In the genomic region with DNA sequence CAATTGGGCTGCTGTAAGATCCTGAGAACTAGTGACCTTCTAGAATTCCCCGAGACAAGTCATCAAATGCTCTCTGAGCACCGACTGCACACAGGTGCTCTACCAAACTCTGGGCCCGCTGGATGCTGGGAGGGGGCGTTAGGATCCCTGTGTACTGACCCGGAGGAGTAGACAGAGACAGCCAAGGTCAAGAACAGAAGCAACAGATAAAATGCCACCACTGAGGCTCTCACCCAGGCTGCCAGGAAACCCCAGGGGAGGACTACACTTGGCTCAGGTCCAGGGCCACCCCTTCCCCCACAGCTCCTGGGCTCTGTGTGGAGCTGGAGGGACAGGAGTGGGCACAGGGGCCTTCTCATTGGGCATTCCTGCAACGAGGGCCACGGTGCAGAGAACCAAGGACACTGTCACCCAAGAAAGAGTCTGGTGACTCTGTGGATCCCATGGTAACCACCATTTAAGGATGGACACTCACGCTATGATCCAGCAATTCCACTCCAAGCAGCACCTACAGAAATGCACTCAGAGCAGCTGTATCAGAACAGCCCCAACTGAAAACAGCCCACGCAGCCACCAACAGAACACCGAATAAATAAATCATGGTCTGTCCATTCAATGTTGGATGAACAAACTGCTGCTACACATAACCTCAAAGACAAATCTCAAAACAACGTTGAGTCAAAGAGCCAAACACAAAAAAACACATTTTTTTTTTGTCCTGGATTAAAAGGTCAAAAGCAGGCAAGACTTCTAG, we compare ENCODE assay signal across 10 cellular contexts. TPM values are rescaled to one million over a fixed set of nuclear protein-coding genes. Genes with fewer than 3 reads are reported as not detected.
DNase-seq lines count a peak whose midpoint lies in the region; ATAC-seq and TF ChIP-seq lines count a peak whose summit lies in the region.
"Had no signal": no experiment of that assay in that cellular context is flagged by ENCODE, and none has a peak within 500 bp of the region (broad histone marks: within the 10 kb centered on the region; RNA-seq: fewer than 3 reads in every experiment).

No MANE protein-coding gene starts in this region.

- H3K27me3 Mint-ChIP-seq in activated naive CD4-positive, alpha-beta T cell treated with anti-CD3 and anti-CD28 coated beads, Interleukin-2, amount 10 ng/mL, durations not matched to agents 7 days and 5 days: no peaks in the 10 kb centered on the region
- H3K27me3 Mint-ChIP-seq in IgD-negative memory B cell: peaks cover 1% of the 10 kb centered on the region

- CTCF ChIA-PET in activated naive CD4-positive, alpha-beta T cell treated with anti-CD3 and anti-CD28 coated beads, Interleukin-2, amount 10 ng/mL, durations not matched to agents 7 days and 5 days (lab: Charles Lee): interaction anchor here (0.5 to 2.2 kb wide), 4 partner anchors 16 to 181 kb away, joined by 3 to 8 read pairs (median 4); a partner anchor contains a TSS

- no peaks in the 10 kb centered on the region for H3K9me3 ChIP-seq in tibial nerve
- H3K9me3 ChIP-seq: right atrium auricular region had no signal

- H3K4me1 Mint-ChIP-seq in activated naive CD4-positive, alpha-beta T cell treated with anti-CD3 and anti-CD28 coated beads, Interleukin-2, amount 10 ng/mL, durations not matched to agents 7 days and 5 days: peaks cover 92% of the 10 kb centered on the region
- H3K4me1 Mint-ChIP-seq in IgD-negative memory B cell: peaks cover 49 to 60% (median 53%) of the 10 kb centered on the region in 3 donors

- ATAC-seq in left colon: no peak

- no peak for DNase-seq in activated naive CD4-positive, alpha-beta T cell treated with anti-CD3 and anti-CD28 coated beads, Interleukin-2, amount 10 ng/mL, durations not matched to agents 7 days and 5 days
- no peak for DNase-seq in activated naive CD4-positive, alpha-beta T cell treated with anti-CD3 and anti-CD28 coated beads, Interleukin-2, amount 50 U/mL, for 16 hours
- DNase-seq in coronary artery (ENCODE audit: low spot score) (no peak), tibial nerve (ENCODE audit: low spot score in 2 of 2) (no peak), left colon (no peak)
- no peak for DNase-seq in activated CD8-positive, alpha-beta memory T cell treated with anti-CD3 and anti-CD28 coated beads for 24 hours
- DNase-seq in NK-92 treated with Interleukin-12 subunit alpha and Interleukin-12 subunit beta, amount 100 ng/mL, for 24 hours (lab: John Stamatoyannopoulos, UW): no peak
- DNase-seq: NCI-H1694 had no signal

- H3K36me3 ChIP-seq in tibial nerve: no peaks in the 10 kb centered on the region
- H3K36me3 ChIP-seq: right atrium auricular region had no signal

- no peaks in the 10 kb centered on the region for H3K9me3 Mint-ChIP-seq in activated naive CD4-positive, alpha-beta T cell treated with anti-CD3 and anti-CD28 coated beads, Interleukin-2, amount 10 ng/mL, durations not matched to agents 7 days and 5 days
- no peaks in the 10 kb centered on the region for H3K9me3 Mint-ChIP-seq in IgD-negative memory B cell

- peak overlapping the region; percentile 97 for H3K27ac Mint-ChIP-seq in activated naive CD4-positive, alpha-beta T cell treated with anti-CD3 and anti-CD28 coated beads, Interleukin-2, amount 10 ng/mL, durations not matched to agents 7 days and 5 days
- peak overlapping the region; percentile 98 to 99 (median 99) for H3K27ac Mint-ChIP-seq in IgD-negative memory B cell

- TF ChIP-seq EP300 in tibial nerve (IDR thresholded peaks at IDR 0.05): no peak

- TF ChIP-seq POLR2A in tibial nerve (IDR thresholded peaks at IDR 0.05): no peak

- no peak for TF ChIP-seq CTCF in coronary artery (IDR thresholded peaks at IDR 0.05)
- no peak for TF ChIP-seq CTCF in tibial nerve (IDR thresholded peaks at IDR 0.05)

- no peak overlapping the region for H3K4me3 Mint-ChIP-seq in activated naive CD4-positive, alpha-beta T cell treated with anti-CD3 and anti-CD28 coated beads, Interleukin-2, amount 10 ng/mL, durations not matched to agents 7 days and 5 days
- peak overlapping the region; percentile 94 to 100 (median 96) for H3K4me3 Mint-ChIP-seq in IgD-negative memory B cell

- H3K36me3 Mint-ChIP-seq in activated naive CD4-positive, alpha-beta T cell treated with anti-CD3 and anti-CD28 coated beads, Interleukin-2, amount 10 ng/mL, durations not matched to agents 7 days and 5 days: peaks cover 12% of the 10 kb centered on the region
- H3K36me3 Mint-ChIP-seq in IgD-negative memory B cell: no peaks in the 10 kb centered on the region

- intact Hi-C loops in left colon (cut with DNase I, micrococcal nuclease): no loop called here

- H3K4me3 ChIP-seq in coronary artery (peak overlapping the region; percentile 58), tibial nerve (no peak overlapping the region)

- H3K27me3 ChIP-seq in tibial nerve: no peaks in the 10 kb centered on the region
- H3K27me3 ChIP-seq: right atrium auricular region had no signal

- peaks cover 0 to 93% (median 66%) of the 10 kb centered on the region in 4 donors for H3K4me1 ChIP-seq in tibial nerve

- 57 to 65% methylated on average over 10 to 11 of the region's 11 CpGs for WGBS in tibial nerve, 2 donors

- H3K27ac ChIP-seq in coronary artery (no peak overlapping the region), tibial nerve (peak overlapping the region in 3 of 4 donors; percentile 38 to 68 (median 43))

RNA-seq across cellular contexts. Expression of a gene that starts 16.8 kb away (rescaled TPM):
- polyA plus RNA-seq in IgD-negative memory B cell: 18.9 TPM
- total RNA-seq in tibial nerve: 10 to 100 TPM; 24.9 to 29.5 (median 28.0) TPM
- total RNA-seq in left colon: 10 to 100 TPM; 35.8 to 37.7 TPM

RNA-seq across cellular contexts. Expression of a gene that starts 39.0 kb away (rescaled TPM):
- 5.3 TPM for polyA plus RNA-seq in IgD-negative memory B cell
- total RNA-seq in tibial nerve: 10 to 100 TPM in 2 of 4 donors, 1 to 10 TPM in 2; 6.1 to 14.2 (median 11.7) TPM
- total RNA-seq in left colon: 10 to 100 TPM in 1 of 2 donors, 1 to 10 TPM in 1; 9.0 to 10.4 TPM

RNA-seq across cellular contexts. Expression of a gene that starts 46.8 kb away (rescaled TPM):
- polyA plus RNA-seq in IgD-negative memory B cell: 25.8 TPM
- total RNA-seq in tibial nerve (10 to 100 TPM in 3 of 4 donors, 1 to 10 TPM in 1; 9.8 to 22.5 (median 12.6) TPM), left colon (10 to 100 TPM; 32.1 to 41.5 TPM)

Comparison
In these comparisons a context has a peak if more than half of its experiments do, and no peak if none do; other contexts are left out.
1. H3K27ac ChIP-seq: peak in tibial nerve (3 of 4); none in coronary artery (0 of 2).